Comparison of ENCODE assay signal across 13 cellular contexts in genomic region chr20:31595380-31595653, GRCh38. TPM values are rescaled to one million over a fixed set of nuclear protein-coding genes. Genes with fewer than 3 reads are reported as not detected.
DNase-seq lines count a peak whose midpoint lies in the region; ATAC-seq, FAIRE-seq and TF ChIP-seq lines count a peak whose summit lies in the region.
"Had no signal": no experiment of that assay in that cellular context is flagged by ENCODE, and none has a peak within 500 bp of the region (broad histone marks: within the 10 kb centered on the region; RNA-seq: fewer than 3 reads in every experiment).

No MANE protein-coding gene starts in this region.

- H3K27ac ChIP-seq in H9 (ENCODE audit: insufficient read length, low read depth, low read length) (no peak overlapping the region), astrocyte (ENCODE audit: low read depth, low read length) (peak overlapping the region; percentile 48), iPS-20b (ENCODE audit: low read length) (peak overlapping the region; percentile 68)
- H3K27ac ChIP-seq: BLaER1 had no signal

- H3K4me1 ChIP-seq in H9 (ENCODE audit: insufficient read depth, low read length) = peaks cover 7% of the 10 kb centered on the region; the same call in 1 of the 2 replicates
- peaks cover 26% of the 10 kb centered on the region for H3K4me1 ChIP-seq in astrocyte (ENCODE audit: insufficient read depth, low read length)
- H3K4me1 ChIP-seq in iPS-20b (ENCODE audit: insufficient read depth, low read length) = peaks cover 22% of the 10 kb centered on the region
- H3K4me1 ChIP-seq in skeletal muscle satellite cell (ENCODE audit: control insufficient read depth, insufficient read depth, low read length) = peaks cover 65% of the 10 kb centered on the region
- H3K4me1 ChIP-seq: BLaER1 had no signal

- H3K18ac ChIP-seq in H9 (ENCODE audit: insufficient read length, low read depth, low read length) = no peak overlapping the region

- H2AK5ac ChIP-seq in H9 (ENCODE audit: insufficient read length, low read length) = no peak overlapping the region

- TF ChIP-seq CTCF in H9 (conservative IDR thresholded peaks at IDR 0.05) (no peak), astrocyte (IDR thresholded peaks at IDR 0.05; ENCODE audit: insufficient read depth, low read depth, low read length) (no peak)

- H4K5ac ChIP-seq in H9 (ENCODE audit: insufficient read length, low read depth, low read length) = no peak overlapping the region

- H3K4me2 ChIP-seq in H9 (ENCODE audit: insufficient read depth, insufficient read length, low read length) (no peak overlapping the region), astrocyte (ENCODE audit: low read length) (peak overlapping the region; percentile 25), skeletal muscle satellite cell (ENCODE audit: low read length) (peak overlapping the region; percentile 77)
- H3K4me2 ChIP-seq: BLaER1 had no signal

- no peak overlapping the region for H4K8ac ChIP-seq in H9 (replicated peaks; ENCODE audit: insufficient read length, low read depth, low read length)

- no peak for DNase-seq in H9
- no peak for DNase-seq in astrocyte (ENCODE audit: low read depth)
- DNase-seq in activated naive CD8-positive, alpha-beta T cell treated with anti-CD3 and anti-CD28 coated beads, Interleukin-2, amount 50 U/mL, for 24 hours = no peak
- DNase-seq in Ammon's horn (ENCODE audit: low spot score) = no peak
- DNase-seq: activated CD4-positive, alpha-beta T cell treated with anti-CD3 and anti-CD28 coated beads for 48 hours; activated naive CD4-positive, alpha-beta T cell treated with anti-CD3 and anti-CD28 coated beads, Interleukin-2, amount 50 U/mL, for 16 hours had no signal

- no peak overlapping the region for H3K14ac ChIP-seq in H9 (ENCODE audit: insufficient read depth, low read length)

- H3K4me3 Mint-ChIP-seq in H9 (peak overlapping the region in 1 of 2 experiments; percentile 66; a peak in 3 of 5 replicates), astrocyte (ENCODE audit: unreplicated experiment) (no peak overlapping the region)
- no peak overlapping the region for H3K4me3 Mint-ChIP-seq in activated naive CD8-positive, alpha-beta T cell treated with anti-CD3 and anti-CD28 coated beads, Interleukin-2, amount 50 U/mL, for 24 hours

- H4K91ac ChIP-seq in H9 (ENCODE audit: insufficient read length, low read depth, low read length) = no peak overlapping the region

- H3K4me3 ChIP-seq in astrocyte (ENCODE audit: insufficient read depth, low read depth, low read length) (no peak overlapping the region), iPS-20b (ENCODE audit: low read length) (peak overlapping the region; percentile 16; the same call in 1 of the 2 replicates), skeletal muscle satellite cell (ENCODE audit: low read length) (peak overlapping the region; percentile 55)
- H3K4me3 ChIP-seq: BLaER1 had no signal

- H3K36me3 ChIP-seq in astrocyte (ENCODE audit: insufficient read depth, low read length) = no peaks in the 10 kb centered on the region
- no peaks in the 10 kb centered on the region for H3K36me3 ChIP-seq in iPS-20b (ENCODE audit: insufficient read depth, low read depth, low read length)
- H3K36me3 ChIP-seq in skeletal muscle satellite cell (ENCODE audit: insufficient read depth, low read length) = no peaks in the 10 kb centered on the region
- H3K36me3 ChIP-seq: BLaER1 had no signal

- H3T11ph ChIP-seq in H9 (ENCODE audit: low read length) = no peak overlapping the region

- no peaks in the 10 kb centered on the region; the same call in 1 of the 2 replicates for H3K27me3 Mint-ChIP-seq in H9 (ENCODE audit: low read depth)
- H3K27me3 Mint-ChIP-seq in astrocyte (ENCODE audit: low read depth, unreplicated experiment) = no peaks in the 10 kb centered on the region
- H3K27me3 Mint-ChIP-seq in activated naive CD8-positive, alpha-beta T cell treated with anti-CD3 and anti-CD28 coated beads, Interleukin-2, amount 50 U/mL, for 24 hours = peaks cover 4% of the 10 kb centered on the region

- H3K4ac ChIP-seq in H9 (ENCODE audit: low read depth, low read length) = no peak overlapping the region

- H3K79me2 ChIP-seq in H9 (ENCODE audit: insufficient read depth, low read length) (no peaks in the 10 kb centered on the region), astrocyte (ENCODE audit: insufficient read depth, low read length) (no peaks in the 10 kb centered on the region)

- peaks cover 51 to 52% of the 10 kb centered on the region in 2 experiments for H3K4me1 Mint-ChIP-seq in H9
- H3K4me1 Mint-ChIP-seq in astrocyte (ENCODE audit: low read depth, unreplicated experiment) = peaks cover 11% of the 10 kb centered on the region
- peaks cover 9% of the 10 kb centered on the region for H3K4me1 Mint-ChIP-seq in activated naive CD8-positive, alpha-beta T cell treated with anti-CD3 and anti-CD28 coated beads, Interleukin-2, amount 50 U/mL, for 24 hours

- H3K23ac ChIP-seq in H9 (ENCODE audit: insufficient read length, low read depth, low read length) = no peak overlapping the region

- no peaks in the 10 kb centered on the region; a peak in 2 of 5 replicates for H3K9me3 Mint-ChIP-seq in H9
- H3K9me3 Mint-ChIP-seq in astrocyte (ENCODE audit: unreplicated experiment) = no peaks in the 10 kb centered on the region
- no peaks in the 10 kb centered on the region for H3K9me3 Mint-ChIP-seq in activated naive CD8-positive, alpha-beta T cell treated with anti-CD3 and anti-CD28 coated beads, Interleukin-2, amount 50 U/mL, for 24 hours

- H2BK120ac ChIP-seq in H9 (ENCODE audit: low read depth, low read length, poor library complexity, severe bottlenecking) = no peak overlapping the region

- H3K56ac ChIP-seq in H9 (ENCODE audit: insufficient read length, low read depth, low read length) = no peak overlapping the region

- H3K27me3 ChIP-seq in H9 (ENCODE audit: insufficient read depth, low read length) = no peaks in the 10 kb centered on the region
- H3K27me3 ChIP-seq in astrocyte (ENCODE audit: insufficient read depth, low read length) = no peaks in the 10 kb centered on the region
- H3K27me3 ChIP-seq in iPS-20b (ENCODE audit: insufficient read depth, low read length) = no peaks in the 10 kb centered on the region
- no peaks in the 10 kb centered on the region for H3K27me3 ChIP-seq in skeletal muscle satellite cell (ENCODE audit: control insufficient read depth, insufficient read depth, low read length)
- H3K27me3 ChIP-seq: BLaER1 had no signal

- H3K79me1 ChIP-seq in H9 (ENCODE audit: insufficient read depth, low read depth, low read length, poor library complexity, severe bottlenecking) = no peaks in the 10 kb centered on the region

- no peak overlapping the region for H2BK20ac ChIP-seq in H9 (ENCODE audit: low read depth, low read length, poor library complexity, severe bottlenecking)

- H2BK12ac ChIP-seq in H9 (ENCODE audit: insufficient read length, low read depth, low read length) = no peak overlapping the region

- H2BK5ac ChIP-seq in H9 (ENCODE audit: insufficient read length, low read length) = no peak overlapping the region

- WGBS in H9 (ENCODE audit: extremely low coverage, insufficient read length, low lambda C conversion rate) = no CpG with 5 or more reads among the region's 3 CpGs

- no peak for FAIRE-seq in astrocyte (lab: Jason Lieb, UNC)

- no peak overlapping the region for H2BK15ac ChIP-seq in H9 (ENCODE audit: low read depth, low read length)

- H2AFZ ChIP-seq in H9 (ENCODE audit: low read length) (no peak overlapping the region), astrocyte (ENCODE audit: low read depth, low read length) (no peak overlapping the region)

- H3K9me3 ChIP-seq in H9 (ENCODE audit: control insufficient read depth, low read depth, low read length) (no peaks in the 10 kb centered on the region), astrocyte (ENCODE audit: insufficient read depth, low read depth, low read length) (no peaks in the 10 kb centered on the region), iPS-20b (ENCODE audit: insufficient read depth, low read depth, low read length) (no peaks in the 10 kb centered on the region), skeletal muscle satellite cell (replicated peaks; ENCODE audit: low read length) (no peaks in the 10 kb centered on the region)
- H3K9me3 ChIP-seq: BLaER1 had no signal

- ATAC-seq in activated naive CD8-positive, alpha-beta T cell treated with anti-CD3 and anti-CD28 coated beads, Interleukin-2, amount 50 U/mL, for 24 hours = no peak
- ATAC-seq in HG02623 (IDR thresholded peaks at IDR 0.05; ENCODE audit: unreplicated experiment) (no peak), HG03025 (IDR thresholded peaks at IDR 0.05; ENCODE audit: low FRiP score, unreplicated experiment) (no peak)

- H3K36me3 Mint-ChIP-seq in H9 (ENCODE audit: insufficient read depth in 1 of 3, low read depth in 3 of 3) (no peaks in the 10 kb centered on the region; a peak in 1 of 7 replicates), astrocyte (ENCODE audit: low read depth, unreplicated experiment) (peaks cover 1% of the 10 kb centered on the region)
- no peaks in the 10 kb centered on the region for H3K36me3 Mint-ChIP-seq in activated naive CD8-positive, alpha-beta T cell treated with anti-CD3 and anti-CD28 coated beads, Interleukin-2, amount 50 U/mL, for 24 hours (ENCODE audit: low read depth)

- H3K9ac ChIP-seq in H9 (ENCODE audit: extremely low read depth, insufficient read length, low read length) = no peak overlapping the region
- peak overlapping the region; percentile 36 for H3K9ac ChIP-seq in astrocyte (ENCODE audit: low read length)
- peak overlapping the region; percentile 64; the same call in 1 of the 2 replicates for H3K9ac ChIP-seq in iPS-20b (ENCODE audit: low read depth, low read length)
- peak overlapping the region; percentile 57 for H3K9ac ChIP-seq in skeletal muscle satellite cell (ENCODE audit: low read depth, low read length)
- H3K9ac ChIP-seq: BLaER1 had no signal

- H3K23me2 ChIP-seq in H9 (ENCODE audit: insufficient read length, low read depth, low read length, poor library complexity, severe bottlenecking) = no peaks in the 10 kb centered on the region

- H4K20me1 ChIP-seq in H9 (ENCODE audit: control insufficient read depth, insufficient read depth, insufficient read length) (no peaks in the 10 kb centered on the region), astrocyte (ENCODE audit: insufficient read depth, low read length) (no peaks in the 10 kb centered on the region)
- H4K20me1 ChIP-seq: BLaER1 had no signal

- H3K27ac Mint-ChIP-seq in H9 = peak overlapping the region; percentile 68 to 99 (median 99)
- H3K27ac Mint-ChIP-seq in astrocyte (ENCODE audit: unreplicated experiment) = no peak overlapping the region
- H3K27ac Mint-ChIP-seq in activated naive CD8-positive, alpha-beta T cell treated with anti-CD3 and anti-CD28 coated beads, Interleukin-2, amount 50 U/mL, for 24 hours = no peak overlapping the region

RNA-seq across cellular contexts. Expression of gene ID1, which starts 9.8 kb away (rescaled TPM):
- total RNA-seq in H9 (2021) (355 and 360 TPM in 2 replicates), astrocyte (73.7 and 76.7 TPM in 2 replicates)
- total RNA-seq in skeletal muscle satellite cell (2012; rRNA removed) = 159 and 207 TPM in 2 replicates

RNA-seq across cellular contexts. Expression of gene COX4I2, which starts 42.4 kb away (rescaled TPM):
- total RNA-seq in H9 (2021) = not detected in 2 replicates
- not detected in 2 replicates for total RNA-seq in astrocyte
- total RNA-seq in skeletal muscle satellite cell (2012; rRNA removed) = 0.44 and 0.76 TPM in 2 replicates
- total RNA-seq: epithelial cell of proximal tubule, left lobe of liver had no signal

Comparison
In these comparisons a context has a peak if more than half of its experiments do, and no peak if none do; other contexts are left out.
1. H3K27ac Mint-ChIP-seq: peak in H9 (3 of 3); none in astrocyte (single experiment) and activated naive CD8-positive, alpha-beta T cell treated with anti-CD3 and anti-CD28 coated beads, Interleukin-2, amount 50 U/mL, for 24 hours (single experiment).